ENCODE assay signal across 2 cellular contexts in the genomic region with DNA sequence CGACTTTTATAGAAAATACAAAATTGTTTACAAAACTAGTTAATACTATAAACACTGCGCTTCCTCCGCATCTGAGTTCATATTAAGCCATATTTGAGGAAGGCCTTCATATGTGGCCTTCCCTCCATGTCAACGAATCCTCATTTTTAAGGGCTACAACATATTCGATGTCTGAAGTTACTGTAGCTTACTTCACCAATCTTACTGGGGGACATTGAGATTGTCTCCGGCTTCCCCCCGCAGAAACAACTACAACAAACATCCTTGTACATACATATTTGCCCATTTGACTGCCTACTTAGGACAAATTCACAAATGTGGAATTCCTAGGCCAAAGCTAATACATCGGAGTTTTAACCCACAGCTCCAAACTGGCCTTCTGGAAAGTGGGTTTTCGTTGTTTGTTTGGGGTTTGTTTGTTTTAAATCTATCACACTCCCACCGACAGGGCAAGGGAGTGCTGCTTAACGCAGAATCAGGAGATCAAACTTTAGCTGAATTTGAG.
TF ChIP-seq lines count a peak whose summit lies in the region.

No MANE protein-coding gene starts in this region.

TF ChIP-seq in A549, 52 proteins besides CTCF, POLR2A, EP300 and RAD21 (continued from another document):
- TF ChIP-seq, protein P1, sequence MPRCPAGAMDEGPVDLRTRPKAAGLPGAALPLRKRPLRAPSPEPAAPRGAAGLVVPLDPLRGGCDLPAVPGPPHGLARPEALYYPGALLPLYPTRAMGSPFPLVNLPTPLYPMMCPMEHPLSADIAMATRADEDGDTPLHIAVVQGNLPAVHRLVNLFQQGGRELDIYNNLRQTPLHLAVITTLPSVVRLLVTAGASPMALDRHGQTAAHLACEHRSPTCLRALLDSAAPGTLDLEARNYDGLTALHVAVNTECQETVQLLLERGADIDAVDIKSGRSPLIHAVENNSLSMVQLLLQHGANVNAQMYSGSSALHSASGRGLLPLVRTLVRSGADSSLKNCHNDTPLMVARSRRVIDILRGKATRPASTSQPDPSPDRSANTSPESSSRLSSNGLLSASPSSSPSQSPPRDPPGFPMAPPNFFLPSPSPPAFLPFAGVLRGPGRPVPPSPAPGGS (IDR thresholded peaks at IDR 0.05): no peak
- TF ChIP-seq CBX2 (IDR thresholded peaks at IDR 0.05; ENCODE audit: borderline replicate concordance, low read depth): no peak
- TF ChIP-seq, protein P2, sequence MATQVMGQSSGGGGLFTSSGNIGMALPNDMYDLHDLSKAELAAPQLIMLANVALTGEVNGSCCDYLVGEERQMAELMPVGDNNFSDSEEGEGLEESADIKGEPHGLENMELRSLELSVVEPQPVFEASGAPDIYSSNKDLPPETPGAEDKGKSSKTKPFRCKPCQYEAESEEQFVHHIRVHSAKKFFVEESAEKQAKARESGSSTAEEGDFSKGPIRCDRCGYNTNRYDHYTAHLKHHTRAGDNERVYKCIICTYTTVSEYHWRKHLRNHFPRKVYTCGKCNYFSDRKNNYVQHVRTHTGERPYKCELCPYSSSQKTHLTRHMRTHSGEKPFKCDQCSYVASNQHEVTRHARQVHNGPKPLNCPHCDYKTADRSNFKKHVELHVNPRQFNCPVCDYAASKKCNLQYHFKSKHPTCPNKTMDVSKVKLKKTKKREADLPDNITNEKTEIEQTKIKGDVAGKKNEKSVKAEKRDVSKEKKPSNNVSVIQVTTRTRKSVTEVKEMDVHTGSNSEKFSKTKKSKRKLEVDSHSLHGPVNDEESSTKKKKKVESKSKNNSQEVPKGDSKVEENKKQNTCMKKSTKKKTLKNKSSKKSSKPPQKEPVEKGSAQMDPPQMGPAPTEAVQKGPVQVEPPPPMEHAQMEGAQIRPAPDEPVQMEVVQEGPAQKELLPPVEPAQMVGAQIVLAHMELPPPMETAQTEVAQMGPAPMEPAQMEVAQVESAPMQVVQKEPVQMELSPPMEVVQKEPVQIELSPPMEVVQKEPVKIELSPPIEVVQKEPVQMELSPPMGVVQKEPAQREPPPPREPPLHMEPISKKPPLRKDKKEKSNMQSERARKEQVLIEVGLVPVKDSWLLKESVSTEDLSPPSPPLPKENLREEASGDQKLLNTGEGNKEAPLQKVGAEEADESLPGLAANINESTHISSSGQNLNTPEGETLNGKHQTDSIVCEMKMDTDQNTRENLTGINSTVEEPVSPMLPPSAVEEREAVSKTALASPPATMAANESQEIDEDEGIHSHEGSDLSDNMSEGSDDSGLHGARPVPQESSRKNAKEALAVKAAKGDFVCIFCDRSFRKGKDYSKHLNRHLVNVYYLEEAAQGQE (IDR thresholded peaks at IDR 0.05): no peak
- no peak for TF ChIP-seq MAZ (IDR thresholded peaks at IDR 0.05; ENCODE audit: borderline replicate concordance, low read depth, low read length)
- no peak for TF ChIP-seq MAFK (IDR thresholded peaks at IDR 0.05; ENCODE audit: partially characterized antibody)
- no peak for TF ChIP-seq MYC (IDR thresholded peaks at IDR 0.05; ENCODE audit: borderline replicate concordance, low read length)
- no peak for TF ChIP-seq RNF2 (IDR thresholded peaks at IDR 0.05; ENCODE audit: borderline replicate concordance, low read depth)
TF ChIP-seq in A549: peak in this region for 0.

TF ChIP-seq in HCT116, 20 proteins besides CTCF, POLR2A, EP300 and RAD21 (continued from another document):
- TF ChIP-seq, protein P3, sequence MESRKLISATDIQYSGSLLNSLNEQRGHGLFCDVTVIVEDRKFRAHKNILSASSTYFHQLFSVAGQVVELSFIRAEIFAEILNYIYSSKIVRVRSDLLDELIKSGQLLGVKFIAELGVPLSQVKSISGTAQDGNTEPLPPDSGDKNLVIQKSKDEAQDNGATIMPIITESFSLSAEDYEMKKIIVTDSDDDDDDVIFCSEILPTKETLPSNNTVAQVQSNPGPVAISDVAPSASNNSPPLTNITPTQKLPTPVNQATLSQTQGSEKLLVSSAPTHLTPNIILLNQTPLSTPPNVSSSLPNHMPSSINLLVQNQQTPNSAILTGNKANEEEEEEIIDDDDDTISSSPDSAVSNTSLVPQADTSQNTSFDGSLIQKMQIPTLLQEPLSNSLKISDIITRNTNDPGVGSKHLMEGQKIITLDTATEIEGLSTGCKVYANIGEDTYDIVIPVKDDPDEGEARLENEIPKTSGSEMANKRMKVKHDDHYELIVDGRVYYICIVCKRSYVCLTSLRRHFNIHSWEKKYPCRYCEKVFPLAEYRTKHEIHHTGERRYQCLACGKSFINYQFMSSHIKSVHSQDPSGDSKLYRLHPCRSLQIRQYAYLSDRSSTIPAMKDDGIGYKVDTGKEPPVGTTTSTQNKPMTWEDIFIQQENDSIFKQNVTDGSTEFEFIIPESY (IDR thresholded peaks at IDR 0.05; ENCODE audit: extremely low read depth, insufficient replicate concordance, low read length): no peak
- TF ChIP-seq POLR2AphosphoS5 (IDR thresholded peaks at IDR 0.05; ENCODE audit: low read depth, low read length) (no peak), YY1 (IDR thresholded peaks at IDR 0.05; ENCODE audit: extremely low read depth, insufficient replicate concordance, low read depth, low read length) (no peak), JUND (IDR thresholded peaks at IDR 0.05) (no peak), EZH2phosphoT487 (IDR thresholded peaks at IDR 0.05; ENCODE audit: borderline replicate concordance) (no peak), ZFX (IDR thresholded peaks at IDR 0.05) (no peak), ELF1 (IDR thresholded peaks at IDR 0.05; ENCODE audit: borderline replicate concordance, low read depth) (no peak), EGR1 (IDR thresholded peaks at IDR 0.05; ENCODE audit: low read depth) (no peak), TCF7L2 (IDR thresholded peaks at IDR 0.05; ENCODE audit: borderline replicate concordance, extremely low read depth, insufficient read depth, insufficient read length) (no peak), EZH2 (IDR thresholded peaks at IDR 0.05) (no peak), CBX3 (IDR thresholded peaks at IDR 0.05; ENCODE audit: low read depth) (no peak), SRF (IDR thresholded peaks at IDR 0.05; ENCODE audit: low read depth) (no peak)
- TF ChIP-seq, protein P2 (IDR thresholded peaks at IDR 0.05; ENCODE audit: low read depth): no peak
